In genomic region chr3:69120879-69121464, GRCh38 we compare ENCODE assay signal across 8 cellular contexts.
A peak's percentile ranks its signal among the peaks of the same experiment; 100 is the strongest.
DNase-seq lines count a peak whose midpoint lies in the region; ATAC-seq and TF ChIP-seq lines count a peak whose summit lies in the region.

No MANE protein-coding gene starts in this region.

- peak; percentile 95 for TF ChIP-seq CTCF in GM12865 (IDR thresholded peaks at IDR 0.05; ENCODE audit: insufficient read depth, low read depth, low read length, missing control alignments)
- peak; percentile 58; the same call in 1 of the 2 replicates for TF ChIP-seq CTCF in HEK293 (tag by site-specific recombination; IDR thresholded peaks at IDR 0.05)
- TF ChIP-seq CTCF in astrocyte of the cerebellum (IDR thresholded peaks at IDR 0.05; ENCODE audit: low read depth, low read length, missing control alignments), result peak; percentile 98

- POLR2A ChIA-PET in HEK293 (lab: Yijun Ruan, JAX), result no interaction called here

- H3K9me3 ChIP-seq in HEK293 (ENCODE audit: control insufficient read depth, insufficient read depth, low read depth, low read length), result no peaks in the 10 kb centered on the region

- CTCF ChIA-PET in HEK293 (lab: Yijun Ruan, JAX), result interaction anchor here (0.6 to 4.1 kb wide), 30 partner anchors 10 to 547 kb away, joined by 3 to 42 read pairs (median 4); partner anchors contain the start of gene ARL6IP5

- DNase-seq in GM12865 (ENCODE audit: low read depth) (peak; percentile 91), NCI-H1105 (lab: John Stamatoyannopoulos, UW) (peak; percentile 37), T-helper 22 cell (ENCODE audit: low read depth) (peak; percentile 49), astrocyte of the cerebellum (ENCODE audit: low read depth) (peak; percentile 74), iPS-NIHi11 (ENCODE audit: low spot score) (peak; percentile 72)
- DNase-seq in stimulated activated CD4-positive, alpha-beta T cell treated with anti-CD3 and anti-CD28 coated beads, Interleukin-15, amount 100 ng/mL, for 1 hour (ENCODE audit: low read depth in 1 of 2, low spot score in 1 of 2), result peak; percentile 45 to 66

- H3K27ac ChIP-seq in HEK293 (ENCODE audit: extremely low read depth, low read depth, low read length), result no peak overlapping the region

- ATAC-seq in HG03095 (IDR thresholded peaks at IDR 0.05; ENCODE audit: unreplicated experiment), result no peak

- H3K36me3 ChIP-seq in HEK293 (ENCODE audit: control insufficient read depth in 2 of 2, insufficient read depth in 1 of 2, low read length in 2 of 2), result no peaks in the 10 kb centered on the region

- no peaks in the 10 kb centered on the region for H3K4me1 ChIP-seq in HEK293 (ENCODE audit: control insufficient read depth, insufficient read depth, low read length)

- in situ Hi-C loops in astrocyte of the cerebellum (cut with HindIII; ENCODE audit: low sequenced_read_pairs), result no loop called here

- no peak overlapping the region for H3K4me3 ChIP-seq in GM12865 (ENCODE audit: low read depth, low read length)
- H3K4me3 ChIP-seq in HEK293 (ENCODE audit: low read depth, low read length), result no peak overlapping the region
- H3K4me3 ChIP-seq in astrocyte of the cerebellum (ENCODE audit: low read depth, low read length), result no peak overlapping the region

TF ChIP-seq in HEK293, 187 proteins besides CTCF, POLR2A, EP300 and RAD21:
- 0 out of 2 replicates have a peak, but pooled peaks have one; percentile 13 for TF ChIP-seq PRDM4 (tag by site-specific recombination; IDR thresholded peaks at IDR 0.05)
- TF ChIP-seq ZNF174 (tag by site-specific recombination; IDR thresholded peaks at IDR 0.05), result no peak
- peak; percentile 15; the same call in 1 of the 2 replicates for TF ChIP-seq TRIM28 (IDR thresholded peaks at IDR 0.05; ENCODE audit: borderline replicate concordance, low read length)
- TF ChIP-seq TSHZ1 (tag by site-specific recombination; IDR thresholded peaks at IDR 0.05; ENCODE audit: borderline replicate concordance), result no peak
- no peak for TF ChIP-seq ZNF433 (tag by site-specific recombination; IDR thresholded peaks at IDR 0.05; ENCODE audit: low read depth)
- no peak for TF ChIP-seq ZNF148 (tag by site-specific recombination; IDR thresholded peaks at IDR 0.05; ENCODE audit: borderline replicate concordance)
- no peak for TF ChIP-seq ZNF473 (tag by site-specific recombination; IDR thresholded peaks at IDR 0.05)
- TF ChIP-seq MYNN (tag by site-specific recombination; IDR thresholded peaks at IDR 0.05; ENCODE audit: borderline replicate concordance), result no peak
- no peak for TF ChIP-seq ZNF623 (tag by site-specific recombination; IDR thresholded peaks at IDR 0.05)
- peak; percentile 37; the same call in 1 of the 2 replicates for TF ChIP-seq SCRT1 (tag by site-specific recombination; IDR thresholded peaks at IDR 0.05; ENCODE audit: borderline replicate concordance)
- TF ChIP-seq ZNF654 (tag by site-specific recombination; IDR thresholded peaks at IDR 0.05; ENCODE audit: low read depth), result peak; percentile 71
- TF ChIP-seq ZFP37 (tag by site-specific recombination; IDR thresholded peaks at IDR 0.05), result no peak
- peak; percentile 29; the same call in 1 of the 2 replicates for TF ChIP-seq ZEB2 (tag by site-specific recombination; IDR thresholded peaks at IDR 0.05)
- peak; percentile 61 for TF ChIP-seq SCRT2 (tag by site-specific recombination; IDR thresholded peaks at IDR 0.05)

Comparison
In these comparisons a context has a peak if more than half of its experiments do, and no peak if none do; other contexts are left out.
1. DNase-seq: peak in every context shown above with its lines; median percentile 91 in GM12865; 74 in astrocyte of the cerebellum; 72 in iPS-NIHi11; 56 in stimulated activated CD4-positive, alpha-beta T cell treated with anti-CD3 and anti-CD28 coated beads, Interleukin-15, amount 100 ng/mL, for 1 hour; 49 in T-helper 22 cell; 37 in NCI-H1105.